ENCODE assay signal across 26 cellular contexts in genomic region chr7:128150223-128150622, GRCh38.
DNase-seq lines count a peak whose midpoint lies in the region; ATAC-seq, FAIRE-seq and TF ChIP-seq lines count a peak whose summit lies in the region.
"Had no signal": no experiment of that assay in that cellular context is flagged by ENCODE, and none has a peak within 500 bp of the region (broad histone marks: within the 10 kb centered on the region; RNA-seq: fewer than 3 reads in every experiment).

No MANE protein-coding gene starts in this region.

- ATAC-seq in activated CD8-positive, alpha-beta memory T cell treated with anti-CD3 and anti-CD28 coated beads, Interleukin-2, amount 10 ng/mL, durations not matched to agents 7 days and 5 days = no peak
- no peak for ATAC-seq in K562
- ATAC-seq: A549; CD8-positive, alpha-beta T cell had no signal

- H3K4me3 ChIP-seq in BLaER1 treated with 17β-estradiol and CSF1 and Interleukin-3, amounts not matched to agents 10 nM and 100 nM = no peak overlapping the region
- H3K4me3 ChIP-seq in K562 = no peak overlapping the region
- H3K4me3 ChIP-seq: A549, HAP-1 had no signal

- H3K9me1 ChIP-seq in K562 (ENCODE audit: control insufficient read depth, insufficient read depth, low read length) = no peaks in the 10 kb centered on the region

- no peak for TF ChIP-seq CTCF in K562 (IDR thresholded peaks at IDR 0.05 in 2 of 3, conservative IDR thresholded peaks at IDR 0.05 in 1 of 3; ENCODE audit: insufficient read depth in 2 of 3, low read depth in 1 of 3, low read length in 3 of 3)

- 0% methylated on average over 6 of the region's 6 CpGs for WGBS in K562 (ENCODE audit: insufficient coverage, low coverage, missing lambda C conversion rate)

- H3K27ac ChIP-seq in BLaER1 treated with 17β-estradiol and CSF1 and Interleukin-3, amounts not matched to agents 10 nM and 100 nM = no peak overlapping the region
- H3K27ac ChIP-seq in K562 (ENCODE audit: extremely low read depth, low read depth, low read length) = no peak overlapping the region
- H3K27ac ChIP-seq: A549 had no signal

- H3K27me3 Mint-ChIP-seq in activated CD8-positive, alpha-beta memory T cell treated with anti-CD3 and anti-CD28 coated beads, Interleukin-2, amount 10 ng/mL, durations not matched to agents 7 days and 5 days = peaks cover 46% of the 10 kb centered on the region

- intact Hi-C loops in K562 (cut with micrococcal nuclease) = no loop called here

- BruUV-seq in K562 (replicated peaks; lab: Mats Ljungman, UMichigan) = no TSS peak

- peak; percentile 22 for DNase-seq in activated CD8-positive, alpha-beta memory T cell treated with anti-CD3 and anti-CD28 coated beads, Interleukin-2, amount 10 ng/mL, durations not matched to agents 7 days and 5 days
- no peak for DNase-seq in activated CD8-positive, alpha-beta memory T cell treated with anti-CD3 and anti-CD28 coated beads, Interleukin-2, amount 50 U/mL, for 48 hours
- DNase-seq in K562 (ENCODE audit: extremely low read depth in 1 of 4, low spot score in 3 of 4) (no peak), islet precursor cell (peak; percentile 30), COLO668 (lab: John Stamatoyannopoulos, UW; ENCODE audit: unreplicated experiment) (no peak), superior temporal gyrus (ENCODE audit: extremely low spot score) (no peak), DMS79 treated with DMSO at 0.1 percent for 48 hours (lab: John Stamatoyannopoulos, UW) (no peak)
- DNase-seq: 8988T; ACHN; AML-193; BE2C; C1 segment of cervical spinal cord; CD4-positive, CD25-positive, alpha-beta regulatory T cell; CD8-positive, alpha-beta T cell; DMS 273 treated with DMSO at 0.1 percent for 48 hours; DMS79; GF-D8; GOT3; HFFc6 had no signal

- no peak overlapping the region for H2AFZ ChIP-seq in K562 (ENCODE audit: low read depth, low read length)

- no peaks in the 10 kb centered on the region for H3K36me3 ChIP-seq in BLaER1 treated with 17β-estradiol and CSF1 and Interleukin-3, amounts not matched to agents 10 nM and 100 nM
- H3K36me3 ChIP-seq in K562 (ENCODE audit: control insufficient read depth, insufficient read depth, low read length) = no peaks in the 10 kb centered on the region
- H3K36me3 ChIP-seq: BE2C, HAP-1 had no signal

- in situ Hi-C loops in K562 (cut with MboI) = no loop called here

- H3K27ac Mint-ChIP-seq in activated CD8-positive, alpha-beta memory T cell treated with anti-CD3 and anti-CD28 coated beads, Interleukin-2, amount 10 ng/mL, durations not matched to agents 7 days and 5 days = no peak overlapping the region
- H3K27ac Mint-ChIP-seq: CD4-positive, CD25-positive, alpha-beta regulatory T cell; CD8-positive, alpha-beta T cell; HFFc6 had no signal

- no peaks in the 10 kb centered on the region for H3K4me1 Mint-ChIP-seq in activated CD8-positive, alpha-beta memory T cell treated with anti-CD3 and anti-CD28 coated beads, Interleukin-2, amount 10 ng/mL, durations not matched to agents 7 days and 5 days

- TF ChIP-seq RAD21 in K562 (CRISPR knock-in tag; conservative IDR thresholded peaks at IDR 0.05 in 1 of 2, IDR thresholded peaks at IDR 0.05 in 1 of 2) = no peak

- H3K9ac ChIP-seq in BLaER1 treated with 17β-estradiol and CSF1 and Interleukin-3, amounts not matched to agents 10 nM and 100 nM = no peak overlapping the region
- no peak overlapping the region for H3K9ac ChIP-seq in K562 (ENCODE audit: insufficient read depth in 1 of 2, low read depth in 2 of 2, low read length in 2 of 2)

- no peak for TF ChIP-seq POLR2A in K562 (conservative IDR thresholded peaks at IDR 0.05)

- peak overlapping the region in 7 of 11 experiments; percentile 2 to 72 (median 57); a peak in 11 of 22 replicates for H3K4me2 ChIP-seq in BLaER1 treated with 17β-estradiol and CSF1 and Interleukin-3, amounts not matched to agents 10 nM and 100 nM
- no peak overlapping the region for H3K4me2 ChIP-seq in K562 (ENCODE audit: insufficient read depth, low read length)
- H3K4me2 ChIP-seq: A549 had no signal

- H4K20me1 ChIP-seq in BLaER1 treated with 17β-estradiol and CSF1 and Interleukin-3, amounts not matched to agents 10 nM and 100 nM = no peaks in the 10 kb centered on the region
- no peaks in the 10 kb centered on the region for H4K20me1 ChIP-seq in K562 (replicated peaks; ENCODE audit: control insufficient read depth, insufficient read depth, low read length)

- POLR2A ChIA-PET in K562 (lab: Yijun Ruan, JAX) = interaction anchor here (1.0 kb wide), 1 partner anchor 10 kb away, joined by 3 read pairs; no protein-coding TSS in a partner anchor

- no peak overlapping the region for H3K4me3 Mint-ChIP-seq in activated CD8-positive, alpha-beta memory T cell treated with anti-CD3 and anti-CD28 coated beads, Interleukin-2, amount 10 ng/mL, durations not matched to agents 7 days and 5 days
- H3K4me3 Mint-ChIP-seq: CD4-positive, CD25-positive, alpha-beta regulatory T cell; CD8-positive, alpha-beta T cell; HFFc6 had no signal

- no peaks in the 10 kb centered on the region for H3K27me3 ChIP-seq in BLaER1 treated with 17β-estradiol and CSF1 and Interleukin-3, amounts not matched to agents 10 nM and 100 nM
- H3K27me3 ChIP-seq in K562 (ENCODE audit: control insufficient read depth in 2 of 2, insufficient read depth in 2 of 2, low read length in 2 of 2) = peaks cover 30 to 44% of the 10 kb centered on the region in 2 experiments
- H3K27me3 ChIP-seq: BE2C had no signal

- no peaks in the 10 kb centered on the region for H3K9me3 Mint-ChIP-seq in activated CD8-positive, alpha-beta memory T cell treated with anti-CD3 and anti-CD28 coated beads, Interleukin-2, amount 10 ng/mL, durations not matched to agents 7 days and 5 days (ENCODE audit: low read depth)
- H3K9me3 Mint-ChIP-seq: CD8-positive, alpha-beta T cell; HFFc6 had no signal

- H3K4me1 ChIP-seq in BLaER1 treated with 17β-estradiol and CSF1 and Interleukin-3, amounts not matched to agents 10 nM and 100 nM = peaks cover 13 to 47% (median 26%) of the 10 kb centered on the region in 10 experiments
- peaks cover 0 to 2% of the 10 kb centered on the region in 2 experiments; a peak in 2 of 5 replicates for H3K4me1 ChIP-seq in K562 (replicated peaks in 1 of 2; ENCODE audit: control insufficient read depth in 2 of 2, insufficient read depth in 2 of 2, low read length in 2 of 2)
- H3K4me1 ChIP-seq: A549, BE2C, HAP-1 had no signal

- CTCF ChIA-PET in activated CD8-positive, alpha-beta memory T cell treated with anti-CD3 and anti-CD28 coated beads, Interleukin-2, amount 10 ng/mL, durations not matched to agents 7 days and 5 days (lab: Charles Lee) = no interaction called here
- CTCF ChIA-PET in K562 (lab: Yijun Ruan, JAX; ENCODE audit: low intra/inter-chr PET ratio) = no interaction called here

- TF ChIP-seq EP300 in K562 (IDR thresholded peaks at IDR 0.05; ENCODE audit: low read length) = no peak

- FAIRE-seq in K562 (lab: Jason Lieb, UNC) = no peak
- FAIRE-seq: A549, D721Med, GM12891, GM18507, H54 had no signal

- no peaks in the 10 kb centered on the region for H3K9me3 ChIP-seq in BLaER1 treated with 17β-estradiol and CSF1 and Interleukin-3, amounts not matched to agents 10 nM and 100 nM (replicated peaks in 1 of 11)
- no peaks in the 10 kb centered on the region for H3K9me3 ChIP-seq in K562 (replicated peaks; ENCODE audit: control insufficient read depth, insufficient read depth, low read depth, low read length)
- H3K9me3 ChIP-seq: A549, BE2C, HAP-1 had no signal

- no peaks in the 10 kb centered on the region for H3K36me3 Mint-ChIP-seq in activated CD8-positive, alpha-beta memory T cell treated with anti-CD3 and anti-CD28 coated beads, Interleukin-2, amount 10 ng/mL, durations not matched to agents 7 days and 5 days
- H3K36me3 Mint-ChIP-seq: CD4-positive, CD25-positive, alpha-beta regulatory T cell; CD8-positive, alpha-beta T cell had no signal

- H3K79me2 ChIP-seq in K562 (ENCODE audit: control insufficient read depth, insufficient read depth, low read length) = no peaks in the 10 kb centered on the region

TF ChIP-seq in K562, 482 proteins besides CTCF, POLR2A, EP300 and RAD21:
- TF ChIP-seq MCM7 (IDR thresholded peaks at IDR 0.05) (no peak), PREB (CRISPR knock-in tag; IDR thresholded peaks at IDR 0.05) (0 out of 2 replicates have a peak, but pooled peaks have one; percentile 36), ZFP30 (CRISPR knock-in tag; IDR thresholded peaks at IDR 0.05; ENCODE audit: borderline replicate concordance) (no peak), RAD51 (IDR thresholded peaks at IDR 0.05; ENCODE audit: borderline replicate concordance, low read depth) (no peak), ILK (tag; IDR thresholded peaks at IDR 0.05; ENCODE audit: borderline replicate concordance, low read depth) (no peak)

Comparison
In these comparisons a context has a peak if more than half of its experiments do, and no peak if none do; other contexts are left out.
1. DNase-seq: peak in activated CD8-positive, alpha-beta memory T cell treated with anti-CD3 and anti-CD28 coated beads, Interleukin-2, amount 10 ng/mL, durations not matched to agents 7 days and 5 days (single experiment) and islet precursor cell (single experiment); none in activated CD8-positive, alpha-beta memory T cell treated with anti-CD3 and anti-CD28 coated beads, Interleukin-2, amount 50 U/mL, for 48 hours (single experiment), K562 (0 of 4), COLO668 (single experiment), superior temporal gyrus (single experiment) and DMS79 treated with DMSO at 0.1 percent for 48 hours (single experiment).